ENCODE assay signal across 1 cellular context in the genomic region with DNA sequence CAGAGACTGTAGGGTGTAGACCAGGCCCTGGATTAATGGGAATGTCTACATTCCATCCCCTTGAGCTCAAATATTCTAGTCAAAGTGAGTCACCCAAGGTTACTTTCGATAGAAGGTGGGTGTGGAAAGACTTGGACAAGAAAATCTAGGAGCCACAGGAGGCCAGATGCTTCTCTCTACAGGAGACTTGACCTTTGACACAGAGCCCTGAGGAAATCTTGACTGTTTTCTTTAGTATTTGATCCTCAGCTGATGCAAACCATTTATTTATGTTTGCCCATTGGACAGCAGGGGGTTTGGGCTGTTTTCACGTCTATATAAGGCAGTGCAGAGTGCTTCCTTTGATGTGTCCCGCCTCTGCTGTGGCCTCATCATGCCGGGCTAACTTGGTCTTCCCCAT.
A peak's percentile ranks its signal among the peaks of the same experiment; 100 is the strongest.
TF ChIP-seq lines count a peak whose summit lies in the region.

No MANE protein-coding gene starts in this region.

TF ChIP-seq in HEK293, 187 proteins besides CTCF, POLR2A, EP300 and RAD21 (continued from another document and continues in another):
- TF ChIP-seq ZNF629 (tag by site-specific recombination; IDR thresholded peaks at IDR 0.05) (peak; percentile 60), ZNF2 (tag by site-specific recombination; IDR thresholded peaks at IDR 0.05) (no peak), ZNF426 (tag by site-specific recombination; IDR thresholded peaks at IDR 0.05) (no peak), FEZF1 (tag by site-specific recombination; IDR thresholded peaks at IDR 0.05) (peak; percentile 52; the same call in 1 of the 2 replicates), OSR2 (tag by site-specific recombination; IDR thresholded peaks at IDR 0.05) (0 out of 2 replicates have a peak, but pooled peaks have one; percentile 50), ZSCAN16 (tag by site-specific recombination; IDR thresholded peaks at IDR 0.05) (no peak), TRIM28 (IDR thresholded peaks at IDR 0.05; ENCODE audit: borderline replicate concordance, low read length) (peak; percentile 85; the same call in 1 of the 2 replicates), ZNF394 (tag by site-specific recombination; IDR thresholded peaks at IDR 0.05; ENCODE audit: borderline replicate concordance) (no peak), ZBTB7A (tag by site-specific recombination; IDR thresholded peaks at IDR 0.05; ENCODE audit: low read depth) (no peak), ZNF138 (tag by site-specific recombination; IDR thresholded peaks at IDR 0.05; ENCODE audit: borderline replicate concordance) (no peak), HOXA7 (CRISPR knock-in tag; IDR thresholded peaks at IDR 0.05; ENCODE audit: borderline replicate concordance) (no peak), ZNF707 (tag by site-specific recombination; IDR thresholded peaks at IDR 0.05) (no peak), HOXD13 (CRISPR knock-in tag; IDR thresholded peaks at IDR 0.05; ENCODE audit: borderline replicate concordance) (no peak), ZSCAN23 (tag by site-specific recombination; IDR thresholded peaks at IDR 0.05) (no peak), PATZ1 (tag by site-specific recombination; IDR thresholded peaks at IDR 0.05) (no peak), ZFP41 (tag by site-specific recombination; IDR thresholded peaks at IDR 0.05; ENCODE audit: borderline replicate concordance) (no peak), PRDM10 (tag by site-specific recombination; IDR thresholded peaks at IDR 0.05) (peak; percentile 50; the same call in 1 of the 2 replicates), ZNF202 (tag by site-specific recombination; IDR thresholded peaks at IDR 0.05; ENCODE audit: borderline replicate concordance) (no peak), ZNF677 (tag by site-specific recombination; IDR thresholded peaks at IDR 0.05) (peak; percentile 91), ZNF341 (tag by site-specific recombination; IDR thresholded peaks at IDR 0.05; ENCODE audit: low read depth) (no peak), ZNF558 (tag by site-specific recombination; IDR thresholded peaks at IDR 0.05) (no peak), ZBTB21 (tag by site-specific recombination; IDR thresholded peaks at IDR 0.05) (0 out of 2 replicates have a peak, but pooled peaks have one; percentile 15), ZXDB (tag by site-specific recombination; IDR thresholded peaks at IDR 0.05) (no peak), ZNF423 (tag by site-specific recombination; IDR thresholded peaks at IDR 0.05) (no peak), ZNF488 (tag by site-specific recombination; IDR thresholded peaks at IDR 0.05) (no peak), ZNF433 (tag by site-specific recombination; IDR thresholded peaks at IDR 0.05; ENCODE audit: low read depth) (no peak), PRDM6 (tag by site-specific recombination; IDR thresholded peaks at IDR 0.05) (peak; percentile 70), ZSCAN18 (tag by site-specific recombination; IDR thresholded peaks at IDR 0.05) (no peak), ZNF624 (tag by site-specific recombination; IDR thresholded peaks at IDR 0.05) (no peak), ZNF701 (tag by site-specific recombination; IDR thresholded peaks at IDR 0.05) (no peak), ZNF776 (tag by site-specific recombination; IDR thresholded peaks at IDR 0.05; ENCODE audit: borderline replicate concordance) (no peak), ZNF274 (IDR thresholded peaks at IDR 0.05; ENCODE audit: low read length) (no peak), ZNF274 (tag by site-specific recombination; IDR thresholded peaks at IDR 0.05; ENCODE audit: borderline replicate concordance) (no peak), ZNF600 (tag by site-specific recombination; IDR thresholded peaks at IDR 0.05) (no peak), GLI4 (tag by site-specific recombination; IDR thresholded peaks at IDR 0.05) (no peak), ZNF184 (tag by site-specific recombination; IDR thresholded peaks at IDR 0.05) (no peak), ZNF221 (tag by site-specific recombination; IDR thresholded peaks at IDR 0.05; ENCODE audit: borderline replicate concordance) (no peak), ZNF121 (tag by site-specific recombination; IDR thresholded peaks at IDR 0.05) (no peak)
- TF ChIP-seq, protein P1, sequence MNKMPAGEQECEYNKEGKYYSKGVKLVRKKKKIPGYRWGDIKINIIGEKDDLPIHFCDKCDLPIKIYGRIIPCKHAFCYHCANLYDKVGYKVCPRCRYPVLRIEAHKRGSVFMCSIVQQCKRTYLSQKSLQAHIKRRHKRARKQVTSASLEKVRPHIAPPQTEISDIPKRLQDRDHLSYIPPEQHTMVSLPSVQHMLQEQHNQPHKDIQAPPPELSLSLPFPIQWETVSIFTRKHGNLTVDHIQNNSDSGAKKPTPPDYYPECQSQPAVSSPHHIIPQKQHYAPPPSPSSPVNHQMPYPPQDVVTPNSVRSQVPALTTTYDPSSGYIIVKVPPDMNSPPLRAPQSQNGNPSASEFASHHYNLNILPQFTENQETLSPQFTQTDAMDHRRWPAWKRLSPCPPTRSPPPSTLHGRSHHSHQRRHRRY (tag by site-specific recombination; IDR thresholded peaks at IDR 0.05): no peak
- TF ChIP-seq, protein P2, sequence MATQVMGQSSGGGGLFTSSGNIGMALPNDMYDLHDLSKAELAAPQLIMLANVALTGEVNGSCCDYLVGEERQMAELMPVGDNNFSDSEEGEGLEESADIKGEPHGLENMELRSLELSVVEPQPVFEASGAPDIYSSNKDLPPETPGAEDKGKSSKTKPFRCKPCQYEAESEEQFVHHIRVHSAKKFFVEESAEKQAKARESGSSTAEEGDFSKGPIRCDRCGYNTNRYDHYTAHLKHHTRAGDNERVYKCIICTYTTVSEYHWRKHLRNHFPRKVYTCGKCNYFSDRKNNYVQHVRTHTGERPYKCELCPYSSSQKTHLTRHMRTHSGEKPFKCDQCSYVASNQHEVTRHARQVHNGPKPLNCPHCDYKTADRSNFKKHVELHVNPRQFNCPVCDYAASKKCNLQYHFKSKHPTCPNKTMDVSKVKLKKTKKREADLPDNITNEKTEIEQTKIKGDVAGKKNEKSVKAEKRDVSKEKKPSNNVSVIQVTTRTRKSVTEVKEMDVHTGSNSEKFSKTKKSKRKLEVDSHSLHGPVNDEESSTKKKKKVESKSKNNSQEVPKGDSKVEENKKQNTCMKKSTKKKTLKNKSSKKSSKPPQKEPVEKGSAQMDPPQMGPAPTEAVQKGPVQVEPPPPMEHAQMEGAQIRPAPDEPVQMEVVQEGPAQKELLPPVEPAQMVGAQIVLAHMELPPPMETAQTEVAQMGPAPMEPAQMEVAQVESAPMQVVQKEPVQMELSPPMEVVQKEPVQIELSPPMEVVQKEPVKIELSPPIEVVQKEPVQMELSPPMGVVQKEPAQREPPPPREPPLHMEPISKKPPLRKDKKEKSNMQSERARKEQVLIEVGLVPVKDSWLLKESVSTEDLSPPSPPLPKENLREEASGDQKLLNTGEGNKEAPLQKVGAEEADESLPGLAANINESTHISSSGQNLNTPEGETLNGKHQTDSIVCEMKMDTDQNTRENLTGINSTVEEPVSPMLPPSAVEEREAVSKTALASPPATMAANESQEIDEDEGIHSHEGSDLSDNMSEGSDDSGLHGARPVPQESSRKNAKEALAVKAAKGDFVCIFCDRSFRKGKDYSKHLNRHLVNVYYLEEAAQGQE (tag by site-specific recombination; IDR thresholded peaks at IDR 0.05): 0 out of 2 replicates have a peak, but pooled peaks have one; percentile 35
- TF ChIP-seq, protein P3, sequence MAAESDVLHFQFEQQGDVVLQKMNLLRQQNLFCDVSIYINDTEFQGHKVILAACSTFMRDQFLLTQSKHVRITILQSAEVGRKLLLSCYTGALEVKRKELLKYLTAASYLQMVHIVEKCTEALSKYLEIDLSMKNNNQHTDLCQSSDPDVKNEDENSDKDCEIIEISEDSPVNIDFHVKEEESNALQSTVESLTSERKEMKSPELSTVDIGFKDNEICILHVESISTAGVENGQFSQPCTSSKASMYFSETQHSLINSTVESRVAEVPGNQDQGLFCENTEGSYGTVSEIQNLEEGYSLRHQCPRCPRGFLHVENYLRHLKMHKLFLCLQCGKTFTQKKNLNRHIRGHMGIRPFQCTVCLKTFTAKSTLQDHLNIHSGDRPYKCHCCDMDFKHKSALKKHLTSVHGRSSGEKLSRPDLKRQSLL (tag by site-specific recombination; IDR thresholded peaks at IDR 0.05): no peak
- TF ChIP-seq, protein P4, sequence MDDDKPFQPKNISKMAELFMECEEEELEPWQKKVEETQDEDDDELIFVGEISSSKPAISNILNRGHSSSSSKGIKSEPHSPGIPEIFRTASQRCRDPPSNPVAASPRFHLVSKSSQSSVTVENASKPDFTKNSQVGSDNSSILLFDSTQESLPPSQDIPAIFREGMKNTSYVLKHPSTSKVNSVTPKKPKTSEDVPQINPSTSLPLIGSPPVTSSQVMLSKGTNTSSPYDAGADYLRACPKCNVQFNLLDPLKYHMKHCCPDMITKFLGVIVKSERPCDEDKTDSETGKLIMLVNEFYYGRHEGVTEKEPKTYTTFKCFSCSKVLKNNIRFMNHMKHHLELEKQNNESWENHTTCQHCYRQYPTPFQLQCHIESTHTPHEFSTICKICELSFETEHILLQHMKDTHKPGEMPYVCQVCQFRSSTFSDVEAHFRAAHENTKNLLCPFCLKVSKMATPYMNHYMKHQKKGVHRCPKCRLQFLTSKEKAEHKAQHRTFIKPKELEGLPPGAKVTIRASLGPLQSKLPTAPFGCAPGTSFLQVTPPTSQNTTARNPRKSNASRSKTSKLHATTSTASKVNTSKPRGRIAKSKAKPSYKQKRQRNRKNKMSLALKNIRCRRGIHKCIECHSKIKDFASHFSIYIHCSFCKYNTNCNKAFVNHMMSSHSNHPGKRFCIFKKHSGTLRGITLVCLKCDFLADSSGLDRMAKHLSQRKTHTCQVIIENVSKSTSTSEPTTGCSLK (tag by site-specific recombination; IDR thresholded peaks at IDR 0.05): no peak
